ENCODE assay signal across 21 cellular contexts in the genomic region with DNA sequence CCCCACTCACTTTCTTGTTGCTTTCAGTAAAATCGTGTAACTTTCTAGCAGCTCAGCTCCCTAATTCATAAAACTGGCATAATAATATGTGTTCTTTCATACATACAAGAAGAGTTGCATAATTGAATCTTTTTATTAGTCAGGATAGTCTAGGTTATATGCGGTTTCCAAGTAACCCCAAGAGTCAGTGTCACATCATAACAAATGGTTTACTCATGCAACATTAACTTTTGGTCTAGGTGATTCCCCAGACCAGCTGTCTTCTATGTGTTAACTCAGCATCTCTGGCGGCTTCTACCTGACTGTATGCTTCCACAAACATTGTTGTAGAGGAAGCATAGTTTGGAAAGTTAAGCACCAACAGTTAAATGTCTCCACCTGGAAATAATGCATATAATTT.
DNase-seq lines count a peak whose midpoint lies in the region; ATAC-seq and TF ChIP-seq lines count a peak whose summit lies in the region.
"Had no signal": no experiment of that assay in that cellular context is flagged by ENCODE, and none has a peak within 500 bp of the region (broad histone marks: within the 10 kb centered on the region; RNA-seq: fewer than 3 reads in every experiment).

No MANE protein-coding gene starts in this region.

- H3K27me3 ChIP-seq in breast epithelium = no peaks in the 10 kb centered on the region
- no peaks in the 10 kb centered on the region for H3K27me3 ChIP-seq in foreskin keratinocyte

- H3K36me3 ChIP-seq in breast epithelium = no peaks in the 10 kb centered on the region

- no TSS peak for BruUV-seq in MCF 10A (replicated peaks; lab: Mats Ljungman, UMichigan)

- POLR2A ChIA-PET in MCF 10A (lab: Yijun Ruan, JAX) = interaction anchor here (1.9 kb wide), 1 partner anchor 33 kb away, joined by 4 read pairs; no protein-coding TSS in a partner anchor
- POLR2A ChIA-PET in RWPE1 (lab: Yijun Ruan, JAX; ENCODE audit: low non-redundant PET) = no interaction called here

- H3K4me3 ChIP-seq in breast epithelium = no peak overlapping the region
- H3K4me3 ChIP-seq: GM23338 had no signal

- H3K9me3 Mint-ChIP-seq in MCF 10A (ENCODE audit: unreplicated experiment) = no peaks in the 10 kb centered on the region
- H3K9me3 Mint-ChIP-seq in activated naive CD4-positive, alpha-beta T cell treated with anti-CD3 and anti-CD28 coated beads for 36 hours = peaks cover 11% of the 10 kb centered on the region
- H3K9me3 Mint-ChIP-seq: GM23338 had no signal

- no peaks in the 10 kb centered on the region for H3K36me3 Mint-ChIP-seq in MCF 10A (ENCODE audit: insufficient read depth, unreplicated experiment)
- no peaks in the 10 kb centered on the region for H3K36me3 Mint-ChIP-seq in activated naive CD4-positive, alpha-beta T cell treated with anti-CD3 and anti-CD28 coated beads for 36 hours (ENCODE audit: low read depth)
- H3K36me3 Mint-ChIP-seq: activated naive CD8-positive, alpha-beta T cell treated with anti-CD3 and anti-CD28 coated beads for 36 hours had no signal

- DNase-seq in MCF 10A (ENCODE audit: unreplicated experiment) (peak; percentile 69), breast epithelium (ENCODE audit: low spot score in 2 of 2) (no peak), RWPE1 (ENCODE audit: low spot score) (peak; percentile 5), foreskin keratinocyte (peak; percentile 86), LoVo (ENCODE audit: low spot score) (no peak), nucleus accumbens (lab: John Stamatoyannopoulos, UW) (no peak)
- DNase-seq in activated naive CD4-positive, alpha-beta T cell treated with anti-CD3 and anti-CD28 coated beads for 36 hours = no peak
- no peak for DNase-seq in activated CD4-positive, CD25-positive, alpha-beta regulatory T cell treated with anti-CD3 and anti-CD28 coated beads, Interleukin-2, amount 50 U/mL, for 72 hours
- DNase-seq: activated CD4-positive, alpha-beta T cell treated with anti-CD3 and anti-CD28 coated beads, Interleukin-2, amount 10 ng/mL, durations not matched to agents 7 days and 5 days; activated naive CD8-positive, alpha-beta T cell treated with anti-CD3 and anti-CD28 coated beads for 36 hours; activated T-cell treated with anti-CD3 and anti-CD28 coated beads, Interleukin-2, amount 50 U/mL, for 1 hour; Caco-2; central memory CD4-positive, alpha-beta T cell; head of caudate nucleus; left colon; NCI-H2081 treated with DMSO at 0.1 percent for 48 hours; NCI-H748 treated with DMSO at 0.1 percent for 48 hours; posterior cingulate gyrus; SHP77; T1000 had no signal

- H3K27ac ChIP-seq in breast epithelium (no peak overlapping the region), RWPE1 (no peak overlapping the region), foreskin keratinocyte (no peak overlapping the region)

- H3K27ac Mint-ChIP-seq in MCF 10A (ENCODE audit: low read depth, unreplicated experiment) = no peak overlapping the region
- no peak overlapping the region for H3K27ac Mint-ChIP-seq in activated naive CD4-positive, alpha-beta T cell treated with anti-CD3 and anti-CD28 coated beads for 36 hours
- H3K27ac Mint-ChIP-seq: activated CD4-positive, alpha-beta T cell treated with anti-CD3 and anti-CD28 coated beads, Interleukin-2, amount 10 ng/mL, durations not matched to agents 7 days and 5 days; activated naive CD8-positive, alpha-beta T cell treated with anti-CD3 and anti-CD28 coated beads for 36 hours; GM23338 had no signal

- no peaks in the 10 kb centered on the region for H3K4me1 ChIP-seq in breast epithelium
- no peaks in the 10 kb centered on the region for H3K4me1 ChIP-seq in foreskin keratinocyte
- H3K4me1 ChIP-seq: Caco-2 had no signal

- ATAC-seq in foreskin keratinocyte = peak; percentile 100
- ATAC-seq: GM23338, left colon had no signal

- no peak for TF ChIP-seq CTCF in MCF 10A (IDR thresholded peaks at IDR 0.05; ENCODE audit: unreplicated experiment)
- no peak for TF ChIP-seq CTCF in breast epithelium (IDR thresholded peaks at IDR 0.05)
- TF ChIP-seq CTCF in RWPE1 (conservative IDR thresholded peaks at IDR 0.05; ENCODE audit: low read depth) = no peak
- no peak for TF ChIP-seq CTCF in foreskin keratinocyte (conservative IDR thresholded peaks at IDR 0.05)

- no peak overlapping the region for H3K4me3 Mint-ChIP-seq in MCF 10A (ENCODE audit: unreplicated experiment)
- H3K4me3 Mint-ChIP-seq in activated naive CD4-positive, alpha-beta T cell treated with anti-CD3 and anti-CD28 coated beads for 36 hours = no peak overlapping the region
- H3K4me3 Mint-ChIP-seq: activated CD4-positive, alpha-beta T cell treated with anti-CD3 and anti-CD28 coated beads, Interleukin-2, amount 10 ng/mL, durations not matched to agents 7 days and 5 days; activated naive CD8-positive, alpha-beta T cell treated with anti-CD3 and anti-CD28 coated beads for 36 hours; GM23338 had no signal

- no peaks in the 10 kb centered on the region for H3K9me3 ChIP-seq in breast epithelium
- H3K9me3 ChIP-seq: Caco-2 had no signal

- intact Hi-C loops in MCF 10A (cut with micrococcal nuclease) (no loop called here), breast epithelium (cut with DNase I; ENCODE audit: low total_unique reads) (no loop called here)
- intact Hi-C loops in activated naive CD4-positive, alpha-beta T cell treated with anti-CD3 and anti-CD28 coated beads for 36 hours (cut with micrococcal nuclease) = no loop called here

- no peaks in the 10 kb centered on the region for H3K27me3 Mint-ChIP-seq in MCF 10A (ENCODE audit: insufficient read depth, unreplicated experiment)
- H3K27me3 Mint-ChIP-seq in activated naive CD4-positive, alpha-beta T cell treated with anti-CD3 and anti-CD28 coated beads for 36 hours (ENCODE audit: low read depth) = no peaks in the 10 kb centered on the region
- H3K27me3 Mint-ChIP-seq: activated CD4-positive, alpha-beta T cell treated with anti-CD3 and anti-CD28 coated beads, Interleukin-2, amount 10 ng/mL, durations not matched to agents 7 days and 5 days; activated naive CD8-positive, alpha-beta T cell treated with anti-CD3 and anti-CD28 coated beads for 36 hours had no signal

- TF ChIP-seq POLR2A in breast epithelium (IDR thresholded peaks at IDR 0.05) = no peak

- H3K4me1 Mint-ChIP-seq in MCF 10A (ENCODE audit: insufficient read depth, unreplicated experiment) = peaks cover 6% of the 10 kb centered on the region
- no peaks in the 10 kb centered on the region for H3K4me1 Mint-ChIP-seq in activated naive CD4-positive, alpha-beta T cell treated with anti-CD3 and anti-CD28 coated beads for 36 hours (ENCODE audit: low read depth)
- H3K4me1 Mint-ChIP-seq: activated CD4-positive, alpha-beta T cell treated with anti-CD3 and anti-CD28 coated beads, Interleukin-2, amount 10 ng/mL, durations not matched to agents 7 days and 5 days; activated naive CD8-positive, alpha-beta T cell treated with anti-CD3 and anti-CD28 coated beads for 36 hours; GM23338 had no signal

- CTCF ChIA-PET in MCF 10A (lab: Yijun Ruan, JAX) (no interaction called here), RWPE1 (lab: Yijun Ruan, JAX) (no interaction called here)
- CTCF ChIA-PET in activated naive CD4-positive, alpha-beta T cell treated with anti-CD3 and anti-CD28 coated beads for 36 hours (lab: Charles Lee) = no interaction called here

Comparison
In these comparisons a context has a peak if more than half of its experiments do, and no peak if none do; other contexts are left out.
1. DNase-seq: peak in MCF 10A (single experiment), RWPE1 (single experiment) and foreskin keratinocyte (2 of 2); none in breast epithelium (0 of 2), LoVo (single experiment), activated naive CD4-positive, alpha-beta T cell treated with anti-CD3 and anti-CD28 coated beads for 36 hours (single experiment), nucleus accumbens (0 of 56) and activated CD4-positive, CD25-positive, alpha-beta regulatory T cell treated with anti-CD3 and anti-CD28 coated beads, Interleukin-2, amount 50 U/mL, for 72 hours (single experiment).